Comparison of ENCODE assay signal across 7 cellular contexts in the genomic region with DNA sequence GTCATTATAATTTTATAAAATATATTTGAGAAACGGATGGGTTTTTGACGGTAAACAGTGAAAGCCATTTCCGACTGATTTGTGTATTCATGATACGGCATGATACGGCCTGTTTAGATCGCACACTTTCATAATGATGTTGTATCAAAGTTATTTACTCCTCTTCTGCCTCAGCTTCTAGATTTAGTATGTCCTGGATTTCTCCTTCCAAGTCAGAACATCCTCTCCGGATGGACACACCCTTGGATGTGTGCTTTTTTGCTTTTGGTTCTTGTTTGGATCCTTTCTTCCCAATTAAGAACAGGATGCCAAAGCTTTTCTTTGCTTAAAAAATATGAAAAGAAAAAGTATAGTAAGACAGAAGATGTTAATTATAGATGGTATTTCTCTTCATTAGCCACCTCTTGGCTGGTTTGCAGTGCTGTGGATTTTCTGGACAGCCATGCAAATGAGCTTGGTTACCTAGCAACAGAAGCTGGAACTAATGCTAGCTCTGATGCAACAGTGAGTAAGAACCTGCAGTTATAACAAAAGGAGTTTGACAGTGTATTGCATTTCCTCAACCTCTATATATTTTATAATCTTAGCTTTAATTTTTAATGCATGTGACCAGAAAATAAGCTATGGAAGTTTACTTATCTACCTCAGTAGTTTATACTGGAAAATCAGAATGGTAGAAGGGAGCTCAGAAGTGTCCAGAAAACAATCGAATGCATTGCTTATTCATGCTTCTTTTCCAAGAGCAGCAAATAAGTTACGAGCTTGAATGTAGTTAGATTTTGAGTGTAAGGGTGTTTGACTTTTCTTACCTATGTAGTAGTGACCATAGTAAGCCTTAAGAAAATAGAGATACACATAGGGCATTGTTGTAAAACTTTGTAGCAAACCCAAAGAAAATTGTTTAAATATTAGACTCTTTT. TPM values are rescaled to one million over a fixed set of nuclear protein-coding genes. Genes with fewer than 3 reads are reported as not detected.
DNase-seq lines count a peak whose midpoint lies in the region; ATAC-seq and TF ChIP-seq lines count a peak whose summit lies in the region.

No MANE protein-coding gene starts in this region.

- in situ Hi-C loops in transverse colon (cut with MboI; ENCODE audit: low pct_ligation_motif_present in 1 of 4, low pct_unique_long_range_greater_than_20kb in 1 of 4, low sequenced_read_pairs in 3 of 4) = no loop called here

- H3K27me3 ChIP-seq in transverse colon (no peaks in the 10 kb centered on the region), ovary (no peaks in the 10 kb centered on the region)

- intact Hi-C loops in transverse colon (cut with DNase I; ENCODE audit: low total_unique reads) = no loop called here
- intact Hi-C loops in ovary (cut with DNase I) = no loop called here

- H3K4me1 Mint-ChIP-seq in glutamatergic neuron (ENCODE audit: low read depth, unreplicated experiment) = peaks cover 13% of the 10 kb centered on the region

- no peaks in the 10 kb centered on the region for H3K27me3 Mint-ChIP-seq in glutamatergic neuron (ENCODE audit: unreplicated experiment)

- TF ChIP-seq CTCF in glutamatergic neuron (IDR thresholded peaks at IDR 0.05; ENCODE audit: partially characterized antibody, unreplicated experiment) = no peak
- no peak for TF ChIP-seq CTCF in transverse colon (IDR thresholded peaks at IDR 0.05)
- TF ChIP-seq CTCF in ovary (IDR thresholded peaks at IDR 0.05) = no peak

- peaks cover 6 to 52% (median 22%) of the 10 kb centered on the region in 4 donors for H3K4me1 ChIP-seq in transverse colon
- H3K4me1 ChIP-seq in ovary (ENCODE audit: insufficient read depth) = no peaks in the 10 kb centered on the region

- 92 to 95% methylated on average over 9 of the region's 9 CpGs for WGBS in transverse colon (ENCODE audit: low coverage in 1 of 2), 2 donors
- 92 to 97% (median 94%) methylated on average over 9 of the region's 9 CpGs for WGBS in ovary, 3 donors

- peak; percentile 50 for ATAC-seq in HG02870 (IDR thresholded peaks at IDR 0.05; ENCODE audit: unreplicated experiment)

- H3K4me3 Mint-ChIP-seq in glutamatergic neuron (ENCODE audit: unreplicated experiment) = peak overlapping the region; percentile 47

- DNase-seq in GM04503 (ENCODE audit: low read depth) = peak; percentile 58
- peak; percentile 22 for DNase-seq in SKM-1 (lab: John Stamatoyannopoulos, UW; ENCODE audit: unreplicated experiment)
- peak; percentile 17 for DNase-seq in glutamatergic neuron
- DNase-seq in transverse colon = peak; percentile 20
- DNase-seq in NCI-H128 (lab: John Stamatoyannopoulos, UW; ENCODE audit: unreplicated experiment) = no peak
- no peak for DNase-seq in ovary

- TF ChIP-seq POLR2A in transverse colon (IDR thresholded peaks at IDR 0.05) (no peak), ovary (IDR thresholded peaks at IDR 0.05) (no peak)

- H3K9me3 Mint-ChIP-seq in glutamatergic neuron (ENCODE audit: unreplicated experiment) = peaks cover 5% of the 10 kb centered on the region

- H3K4me3 ChIP-seq in transverse colon = no peak overlapping the region
- no peak overlapping the region for H3K4me3 ChIP-seq in ovary

- H3K36me3 ChIP-seq in transverse colon (peaks cover 0 to 29% (median 0%) of the 10 kb centered on the region in 4 donors), ovary (no peaks in the 10 kb centered on the region)

- no peak for TF ChIP-seq EP300 in transverse colon (IDR thresholded peaks at IDR 0.05; ENCODE audit: low read depth)
- no peak for TF ChIP-seq EP300 in ovary (IDR thresholded peaks at IDR 0.05)

- peak overlapping the region; percentile 91 for H3K27ac Mint-ChIP-seq in glutamatergic neuron (ENCODE audit: unreplicated experiment)

- H3K36me3 Mint-ChIP-seq in glutamatergic neuron (ENCODE audit: unreplicated experiment) = peaks cover 17% of the 10 kb centered on the region

- H3K27ac ChIP-seq in transverse colon (peak overlapping the region in 3 of 4 donors; percentile 22 to 50 (median 46)), ovary (no peak overlapping the region)

- H3K9me3 ChIP-seq in transverse colon (peaks cover 0 to 12% of the 10 kb centered on the region in 2 donors), ovary (no peaks in the 10 kb centered on the region)

RNA-seq across cellular contexts. Expression of gene RMND5A, which starts 27.9 kb away (rescaled TPM):
- total RNA-seq in glutamatergic neuron (ENCODE audit: unreplicated experiment) (38.8 TPM), transverse colon (10 to 100 TPM; 58.1 to 94.8 (median 72.4) TPM), ovary (10 to 100 TPM; 22.9 to 31.1 (median 26.4) TPM)
- 10 to 100 TPM; 11.2 to 27.2 TPM for polyA plus RNA-seq in ovary

RNA-seq across cellular contexts. Expression of gene CD8A, which starts 42.7 kb away (rescaled TPM):
- total RNA-seq in glutamatergic neuron (ENCODE audit: unreplicated experiment) (0.59 TPM), transverse colon (10 to 100 TPM in 1 of 4 donors, 1 to 10 TPM in 1, under 1 TPM in 2; 0.60 to 33.3 (median 2.5) TPM), ovary (1 to 10 TPM in 4 of 7 donors, under 1 TPM in 3; 0.53 to 2.1 (median 1.1) TPM)
- 10 to 100 TPM in 1 of 2 donors, 1 to 10 TPM in 1; 1.1 to 10.0 TPM for polyA plus RNA-seq in ovary

Comparison
In these comparisons a context has a peak if more than half of its experiments do, and no peak if none do; other contexts are left out.
1. DNase-seq: peak in GM04503 (single experiment), SKM-1 (single experiment), glutamatergic neuron (single experiment) and transverse colon (single experiment); none in NCI-H128 (single experiment) and ovary (0 of 5).
2. H3K27ac ChIP-seq: peak in transverse colon (3 of 4); none in ovary (0 of 2).